In genomic region chr13:41914552-41914951, GRCh38 we compare ENCODE assay signal across 19 cellular contexts. TPM values are rescaled to one million over a fixed set of nuclear protein-coding genes. Genes with fewer than 3 reads are reported as not detected.
DNase-seq lines count a peak whose midpoint lies in the region; ATAC-seq and TF ChIP-seq lines count a peak whose summit lies in the region.
"Had no signal": no experiment of that assay in that cellular context is flagged by ENCODE, and none has a peak within 500 bp of the region (broad histone marks: within the 10 kb centered on the region; RNA-seq: fewer than 3 reads in every experiment).

No MANE protein-coding gene starts in this region.

- H3K36me3 ChIP-seq in cardiac muscle cell (no peaks in the 10 kb centered on the region), Karpas-422 (ENCODE audit: insufficient read depth, low read length) (peaks cover 8% of the 10 kb centered on the region; the same call in 1 of the 2 replicates), SK-N-MC (ENCODE audit: insufficient read depth, low read length) (peaks cover under 1% of the 10 kb centered on the region; the same call in 1 of the 2 replicates), gastrocnemius medialis (no peaks in the 10 kb centered on the region)
- H3K36me3 ChIP-seq in CD8-positive, alpha-beta T cell (ENCODE audit: insufficient read depth, low read length): no peaks in the 10 kb centered on the region

- no peak overlapping the region for H3K9ac ChIP-seq in Karpas-422 (ENCODE audit: low read length)
- H3K9ac ChIP-seq in SK-N-MC (ENCODE audit: insufficient read length): no peak overlapping the region

- H3K9me3 Mint-ChIP-seq in CD8-positive, alpha-beta T cell: no peaks in the 10 kb centered on the region
- H3K9me3 Mint-ChIP-seq: CD4-positive, CD25-positive, alpha-beta regulatory T cell had no signal

- no peak overlapping the region for H3K4me3 ChIP-seq in cardiac muscle cell
- no peak overlapping the region for H3K4me3 ChIP-seq in Karpas-422 (ENCODE audit: low read length)
- H3K4me3 ChIP-seq in SK-N-MC: peak overlapping the region; percentile 20; the same call in 1 of the 2 replicates
- H3K4me3 ChIP-seq in gastrocnemius medialis: no peak overlapping the region
- H3K4me3 ChIP-seq in CD8-positive, alpha-beta T cell (ENCODE audit: low read depth, low read length): no peak overlapping the region

- CTCF ChIA-PET in CD8-positive, alpha-beta T cell (lab: Charles Lee): interaction anchor here (1.4 kb wide), 1 partner anchor 12 kb away, joined by 3 read pairs; no protein-coding TSS in a partner anchor

- H3K9me2 ChIP-seq in Karpas-422 (replicated peaks; ENCODE audit: insufficient read depth, low read length): no peaks in the 10 kb centered on the region

- H3K9me3 ChIP-seq in cardiac muscle cell (ENCODE audit: low read depth) (no peaks in the 10 kb centered on the region), Karpas-422 (ENCODE audit: low read length) (no peaks in the 10 kb centered on the region), SK-N-MC (ENCODE audit: low read depth, low read length) (no peaks in the 10 kb centered on the region), gastrocnemius medialis (no peaks in the 10 kb centered on the region)
- H3K9me3 ChIP-seq in CD8-positive, alpha-beta T cell (ENCODE audit: low read length): no peaks in the 10 kb centered on the region

- H2AFZ ChIP-seq in Karpas-422 (ENCODE audit: low read length): no peak overlapping the region

- H3K36me3 Mint-ChIP-seq in CD8-positive, alpha-beta T cell: peaks cover 18% of the 10 kb centered on the region

- no peak overlapping the region for H3K4me3 Mint-ChIP-seq in CD8-positive, alpha-beta T cell
- H3K4me3 Mint-ChIP-seq: CD4-positive, CD25-positive, alpha-beta regulatory T cell had no signal

- peak overlapping the region; percentile 85 for H3K4me2 ChIP-seq in Karpas-422 (ENCODE audit: low read depth, low read length, poor library complexity, severe bottlenecking)

- ATAC-seq in Right ventricle myocardium superior (ENCODE audit: poor library complexity): no peak
- ATAC-seq in gastrocnemius medialis: no peak
- ATAC-seq in CD8-positive, alpha-beta T cell: no peak
- ATAC-seq: Panc1 had no signal

- H4K20me1 ChIP-seq in Karpas-422 (ENCODE audit: insufficient read depth, low read depth, low read length): peaks cover 5% of the 10 kb centered on the region; the same call in 1 of the 2 replicates

- TF ChIP-seq CTCF in cardiac muscle cell (IDR thresholded peaks at IDR 0.05; ENCODE audit: low read depth, low read length): no peak
- no peak for TF ChIP-seq CTCF in gastrocnemius medialis (IDR thresholded peaks at IDR 0.05 in 4 of 5, conservative IDR thresholded peaks at IDR 0.05 in 1 of 5)
- no peak for TF ChIP-seq CTCF in CD8-positive, alpha-beta T cell (IDR thresholded peaks at IDR 0.05)

- POLR2A ChIA-PET in CD8-positive, alpha-beta T cell (lab: Charles Lee): no interaction called here

- no peak overlapping the region for H3K27ac Mint-ChIP-seq in CD8-positive, alpha-beta T cell

- H3K27me3 ChIP-seq in cardiac muscle cell (no peaks in the 10 kb centered on the region), Karpas-422 (ENCODE audit: low read length) (no peaks in the 10 kb centered on the region), gastrocnemius medialis (no peaks in the 10 kb centered on the region)
- H3K27me3 ChIP-seq in CD8-positive, alpha-beta T cell (ENCODE audit: insufficient read depth, low read length): no peaks in the 10 kb centered on the region

- peaks cover 75% of the 10 kb centered on the region for H3K79me2 ChIP-seq in Karpas-422 (ENCODE audit: low read length)

- peaks cover 35% of the 10 kb centered on the region for H3K4me1 Mint-ChIP-seq in CD8-positive, alpha-beta T cell (ENCODE audit: low read depth)

- H3K27me3 Mint-ChIP-seq in CD8-positive, alpha-beta T cell (ENCODE audit: low read depth): no peaks in the 10 kb centered on the region
- H3K27me3 Mint-ChIP-seq: CD4-positive, CD25-positive, alpha-beta regulatory T cell had no signal

- in situ Hi-C loops in gastrocnemius medialis (cut with MboI; ENCODE audit: low sequenced_read_pairs in 4 of 4): loop anchor here in 1 of 4 donors (25.0 kb wide), 1 partner anchor 173 kb away; no protein-coding TSS in a partner anchor

- peak overlapping the region; percentile 23 for H3K27ac ChIP-seq in cardiac muscle cell
- H3K27ac ChIP-seq in Karpas-422 (ENCODE audit: low read length): peak overlapping the region; percentile 86
- peak overlapping the region; percentile 85 for H3K27ac ChIP-seq in SK-N-MC
- peak overlapping the region; percentile 50 to 77 (median 74) for H3K27ac ChIP-seq in gastrocnemius medialis
- H3K27ac ChIP-seq in CD8-positive, alpha-beta T cell (ENCODE audit: low read depth, low read length): no peak overlapping the region

- intact Hi-C loops in Right ventricle myocardium superior (cut with DNase I) (no loop called here), gastrocnemius medialis (cut with DNase I; ENCODE audit: low total_unique reads) (loop anchor here (10.0 kb wide), 1 partner anchor 50 kb away; the partner anchor contains the start of gene VWA8)
- intact Hi-C loops in CD8-positive, alpha-beta T cell (cut with DNase I, micrococcal nuclease): loop anchor here in 1 of 2 experiments (10.0 kb wide), 1 partner anchor 560 kb away; no protein-coding TSS in a partner anchor

- DNase-seq in cardiac muscle cell (ENCODE audit: low read depth in 1 of 2, low spot score in 1 of 2): no peak
- DNase-seq in Right ventricle myocardium superior: no peak
- DNase-seq in Karpas-422: no peak
- no peak for DNase-seq in SK-N-MC (ENCODE audit: low read depth, low spot score)
- no peak for DNase-seq in gastrocnemius medialis
- DNase-seq in CD8-positive, alpha-beta T cell: no peak
- DNase-seq in DMS153 (lab: John Stamatoyannopoulos, UW): no peak
- DNase-seq: ACHN; AML-193; CD4-positive, CD25-positive, alpha-beta regulatory T cell; DMS53; KBM-7; NCI-H1048; NCI-H146; NCI-H2081; NCI-H510A; NCI-H82; SHP77 had no signal

- TF ChIP-seq POLR2A in gastrocnemius medialis (IDR thresholded peaks at IDR 0.05): no peak

- H3K4me1 ChIP-seq in cardiac muscle cell (ENCODE audit: low read depth): peaks cover 34% of the 10 kb centered on the region
- H3K4me1 ChIP-seq in Karpas-422 (ENCODE audit: low read length): peaks cover 57% of the 10 kb centered on the region
- peaks cover 52 to 55% of the 10 kb centered on the region in 2 donors for H3K4me1 ChIP-seq in gastrocnemius medialis
- peaks cover 24% of the 10 kb centered on the region for H3K4me1 ChIP-seq in CD8-positive, alpha-beta T cell (ENCODE audit: insufficient read depth, low read length)

RNA-seq across cellular contexts. Expression of gene VWA8, which starts 46.4 kb away (rescaled TPM):
- 16.7 and 22.9 TPM in 2 replicates for total RNA-seq in cardiac muscle cell
- 8.4 and 9.4 TPM in 2 replicates for polyA plus RNA-seq in cardiac muscle cell
- total RNA-seq in Right ventricle myocardium superior: 40.3 TPM
- total RNA-seq in Karpas-422 (2014; rRNA removed; shearing (Covaris generic); ENCODE audit: low replicate concordance): 23.8 and 35.7 TPM in 2 replicates
- total RNA-seq in gastrocnemius medialis: 10 to 100 TPM; 24.7 to 37.9 (median 29.7) TPM
- total RNA-seq in CD8-positive, alpha-beta T cell: 10 to 100 TPM; 16.3 to 16.5 TPM
